9 cellular contexts compared by ENCODE assay signal in the genomic region with DNA sequence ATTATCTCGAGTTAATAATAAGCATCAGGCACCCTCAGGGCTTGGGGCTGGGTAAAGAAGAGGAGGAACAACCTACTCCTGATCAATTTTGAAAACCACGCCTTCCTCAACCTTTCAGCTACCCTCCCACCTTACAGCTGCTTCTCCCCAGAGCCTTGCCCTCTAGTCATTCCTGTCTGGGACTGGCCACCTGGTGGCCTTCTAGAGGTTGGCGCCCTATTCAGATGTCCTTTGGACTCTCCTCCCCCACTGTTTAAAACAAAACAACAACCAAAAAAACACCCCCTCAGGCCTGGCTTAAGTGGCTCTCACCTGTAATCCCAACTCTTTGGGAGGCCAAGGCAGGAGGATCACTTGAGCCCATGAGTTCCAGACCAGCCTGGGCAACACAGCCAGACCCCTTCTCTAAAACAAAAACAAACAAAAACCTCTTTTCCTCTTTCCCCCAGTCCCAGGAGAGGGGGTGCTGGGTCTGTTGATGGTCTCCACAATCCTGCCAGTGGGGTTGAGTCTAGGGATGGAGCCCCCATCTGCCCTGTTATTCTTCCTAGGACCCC.
DNase-seq lines count a peak whose midpoint lies in the region; ATAC-seq and TF ChIP-seq lines count a peak whose summit lies in the region.
"Had no signal": no experiment of that assay in that cellular context is flagged by ENCODE, and none has a peak within 500 bp of the region (broad histone marks: within the 10 kb centered on the region; RNA-seq: fewer than 3 reads in every experiment).

No MANE protein-coding gene starts in this region.

- H3K9me3 Mint-ChIP-seq in stimulated activated effector memory CD8-positive, alpha-beta T cell treated with anti-CD3 and anti-CD28 coated beads, Interleukin-12 subunit alpha, Interleukin-12 subunit beta, amount 100 ng/mL, for 72 hours: no peaks in the 10 kb centered on the region

- peak; percentile 35 for DNase-seq in activated CD4-positive, alpha-beta T cell treated with anti-CD3 and anti-CD28 coated beads for 48 hours
- no peak for DNase-seq in activated CD4-positive, alpha-beta T cell treated with anti-CD3 and anti-CD28 coated beads, Interleukin-2, amount 50 U/mL, for 1 hour
- DNase-seq in choroid plexus epithelial cell (ENCODE audit: low read depth) (no peak), mucosa of gallbladder (ENCODE audit: low spot score) (no peak), globus pallidus (ENCODE audit: low spot score) (no peak), RKO (ENCODE audit: low spot score) (no peak)
- no peak for DNase-seq in stimulated activated effector memory CD8-positive, alpha-beta T cell treated with anti-CD3 and anti-CD28 coated beads, Interleukin-12 subunit alpha, Interleukin-12 subunit beta, amount 100 ng/mL, for 72 hours (ENCODE audit: low spot score in 2 of 2)
- DNase-seq: gastrocnemius medialis had no signal

- peaks cover 10% of the 10 kb centered on the region for H3K4me1 Mint-ChIP-seq in stimulated activated effector memory CD8-positive, alpha-beta T cell treated with anti-CD3 and anti-CD28 coated beads, Interleukin-12 subunit alpha, Interleukin-12 subunit beta, amount 100 ng/mL, for 72 hours

- H3K27ac Mint-ChIP-seq in stimulated activated effector memory CD8-positive, alpha-beta T cell treated with anti-CD3 and anti-CD28 coated beads, Interleukin-12 subunit alpha, Interleukin-12 subunit beta, amount 100 ng/mL, for 72 hours: peak overlapping the region; percentile 84

- no peak for TF ChIP-seq EP300 in Ishikawa (IDR thresholded peaks at IDR 0.05; ENCODE audit: borderline replicate concordance)

- peak; percentile 38 for TF ChIP-seq RAD21 in Ishikawa (IDR thresholded peaks at IDR 0.05; ENCODE audit: low read depth)

- TF ChIP-seq CTCF in choroid plexus epithelial cell (conservative IDR thresholded peaks at IDR 0.05; ENCODE audit: low read depth, low read length): peak; percentile 34

- peak; percentile 61 for ATAC-seq in stimulated activated effector memory CD8-positive, alpha-beta T cell treated with anti-CD3 and anti-CD28 coated beads, Interleukin-12 subunit alpha, Interleukin-12 subunit beta, amount 100 ng/mL, for 72 hours
- ATAC-seq: gastrocnemius medialis had no signal

- no peak overlapping the region for H3K4me3 Mint-ChIP-seq in stimulated activated effector memory CD8-positive, alpha-beta T cell treated with anti-CD3 and anti-CD28 coated beads, Interleukin-12 subunit alpha, Interleukin-12 subunit beta, amount 100 ng/mL, for 72 hours

- no peak overlapping the region for H3K4me3 ChIP-seq in choroid plexus epithelial cell (ENCODE audit: low read depth, low read length)
- H3K4me3 ChIP-seq: gastrocnemius medialis had no signal

- H3K36me3 Mint-ChIP-seq in stimulated activated effector memory CD8-positive, alpha-beta T cell treated with anti-CD3 and anti-CD28 coated beads, Interleukin-12 subunit alpha, Interleukin-12 subunit beta, amount 100 ng/mL, for 72 hours: no peaks in the 10 kb centered on the region

TF ChIP-seq in Ishikawa, 13 proteins besides CTCF, POLR2A, EP300 and RAD21:
- TF ChIP-seq CEBPB (IDR thresholded peaks at IDR 0.05) (no peak), ZBTB7A (IDR thresholded peaks at IDR 0.05; ENCODE audit: low read depth) (no peak), YY1 (IDR thresholded peaks at IDR 0.05; ENCODE audit: low read depth) (no peak)
